ENCODE assay signal across 5 cellular contexts in the genomic region with DNA sequence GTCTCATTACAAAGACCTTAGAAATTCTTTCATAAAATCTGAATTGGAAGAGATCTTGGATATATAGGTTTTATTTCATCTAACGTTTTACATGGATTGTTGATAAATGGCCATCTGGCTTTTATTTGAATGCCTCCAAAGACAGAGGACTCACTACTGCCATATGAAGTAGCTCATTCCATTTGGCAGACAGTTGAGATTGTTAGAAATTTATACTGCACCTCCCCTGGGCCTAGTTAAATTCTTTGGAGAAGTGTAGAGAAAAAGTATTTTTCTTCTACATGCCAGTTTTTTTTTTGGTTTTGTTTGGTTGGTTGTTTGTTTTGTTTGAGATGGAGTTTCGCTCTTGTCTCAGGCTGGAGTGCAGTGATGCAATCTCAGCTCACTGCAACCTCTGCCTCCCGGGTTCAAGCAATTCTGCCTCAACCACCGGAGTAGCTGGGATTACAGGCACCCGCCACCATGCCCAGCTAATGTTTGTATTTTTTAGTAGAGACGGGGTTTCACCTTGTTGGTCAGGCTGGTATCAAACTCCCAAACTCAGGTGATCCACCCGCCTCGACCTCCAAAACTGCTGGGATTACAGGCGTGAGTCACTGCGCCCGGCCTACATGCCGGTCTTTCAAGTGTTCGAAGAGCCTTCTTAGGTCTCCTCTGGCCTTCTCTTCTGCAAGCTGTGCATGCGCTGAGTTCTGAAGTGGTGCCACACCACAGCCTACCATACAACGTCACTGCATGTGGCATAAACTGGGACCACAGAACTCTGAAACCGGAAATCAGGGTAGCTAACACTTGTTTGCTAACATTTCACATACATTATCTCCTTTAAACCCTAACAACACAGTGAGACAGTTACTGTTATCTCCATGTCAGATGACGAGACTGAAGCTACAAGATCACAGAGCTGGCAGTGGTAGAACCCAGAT. TPM values are rescaled to one million over a fixed set of nuclear protein-coding genes. Genes with fewer than 3 reads are reported as not detected.
"Had no signal": no experiment of that assay in that cellular context is flagged by ENCODE, and none has a peak within 500 bp of the region (broad histone marks: within the 10 kb centered on the region; RNA-seq: fewer than 3 reads in every experiment).

No MANE protein-coding gene starts in this region.

RNA-seq across cellular contexts. Expression of a gene that starts 57.7 kb away (rescaled TPM):
- total RNA-seq: activated B cell treated with CpG ODN at 0.5 μM for 24 hours; natural killer cell treated with Interleukin-12 subunit alpha and Interleukin-12 subunit beta and Interleukin-15 and Interleukin-18, amount 100 ng/mL, for 72 hours; subcutaneous adipose tissue; T-helper 2 cell treated with Interferon-gamma antibody and Interleukin-4, amounts not matched to agents 100 ng/mL and 5 ng/mL, for 36 hours; thoracic aorta had no signal
